In genomic region chr19:15418588-15419412, GRCh38 we compare ENCODE assay signal across 8 cellular contexts. TPM values are rescaled to one million over a fixed set of nuclear protein-coding genes. Genes with fewer than 3 reads are reported as not detected.
A peak's percentile ranks its signal among the peaks of the same experiment; 100 is the strongest.
DNase-seq lines count a peak whose midpoint lies in the region; ATAC-seq and TF ChIP-seq lines count a peak whose summit lies in the region.

Gene AKAP8L, minus strand, starts transcription at chr19:15418988. Its CDS starts 65 bp downstream, at chr19:15418923.

- H3K4me3 Mint-ChIP-seq in activated T-cell treated with anti-CD3 and anti-CD28 coated beads, Interleukin-2, amount 50 U/mL, for 24 hours, result peak within 1 kb of the TSS; percentile 98

- ATAC-seq in GM21717 (IDR thresholded peaks at IDR 0.05; ENCODE audit: unreplicated experiment), result peak; percentile 91

- H3K27ac Mint-ChIP-seq in activated T-cell treated with anti-CD3 and anti-CD28 coated beads, Interleukin-2, amount 50 U/mL, for 24 hours, result peak within 1 kb of the TSS; percentile 99

- in situ Hi-C loops in KBM-7 (cut with MboI; ENCODE audit: low pct_unique_long_range_greater_than_20kb, low sequenced_read_pairs), result no loop called here

- H3K36me3 Mint-ChIP-seq in activated T-cell treated with anti-CD3 and anti-CD28 coated beads, Interleukin-2, amount 50 U/mL, for 24 hours (ENCODE audit: low read depth), result peaks cover 76% of the 10 kb centered on the region

- H3K9me3 Mint-ChIP-seq in activated T-cell treated with anti-CD3 and anti-CD28 coated beads, Interleukin-2, amount 50 U/mL, for 24 hours, result no peaks in the 10 kb centered on the region

- H3K4me1 Mint-ChIP-seq in activated T-cell treated with anti-CD3 and anti-CD28 coated beads, Interleukin-2, amount 50 U/mL, for 24 hours (ENCODE audit: low read depth), result peaks cover 46% of the 10 kb centered on the region

- no peaks in the 10 kb centered on the region for H3K27me3 Mint-ChIP-seq in activated T-cell treated with anti-CD3 and anti-CD28 coated beads, Interleukin-2, amount 50 U/mL, for 24 hours

- DNase-seq in DMS79 (lab: John Stamatoyannopoulos, UW), result peak; percentile 99
- DNase-seq in KBM-7, result peak; percentile 100
- peak; percentile 97 for DNase-seq in activated T-cell treated with anti-CD3 and anti-CD28 coated beads, Interleukin-2, amount 50 U/mL, for 24 hours
- DNase-seq in epithelial cell of proximal tubule (ENCODE audit: low read depth), result peak; percentile 97
- DNase-seq in mucosa of gallbladder (ENCODE audit: low spot score), result peak; percentile 100
- DNase-seq in stimulated activated CD8-positive, alpha-beta memory T cell treated with anti-CD3 and anti-CD28 coated beads, Interleukin-4, amount 100 ng/mL, for 4 hours (ENCODE audit: low read depth in 2 of 2, low spot score in 1 of 2), result peak; percentile 96 to 98

- H3K4me3 ChIP-seq in epithelial cell of proximal tubule (ENCODE audit: low read depth, low read length), result peak within 1 kb of the TSS; percentile 97

- peak; percentile 70 for TF ChIP-seq CTCF in epithelial cell of proximal tubule (conservative IDR thresholded peaks at IDR 0.05; ENCODE audit: low read depth, low read length)

TF ChIP-seq in PFSK-1, 5 proteins besides CTCF, POLR2A, EP300 and RAD21:
- TF ChIP-seq FOXP2 (optimal IDR thresholded peaks at IDR 0.05; ENCODE audit: borderline replicate concordance, extremely low read depth, extremely low read length, insufficient read depth), result peak; percentile 88
- no peak; a peak in 1 of 4 replicates for TF ChIP-seq REST (IDR thresholded peaks at IDR 0.05; ENCODE audit: insufficient read depth in 1 of 2, low read depth in 2 of 2, low read length in 2 of 2)
- TF ChIP-seq TAF1 (IDR thresholded peaks at IDR 0.05; ENCODE audit: borderline replicate concordance, insufficient read depth, low read length), result peak; percentile 1; the same call in 1 of the 2 replicates
- no peak; the same call in none of the 2 replicates for TF ChIP-seq POLR2AphosphoS5 (IDR thresholded peaks at IDR 0.05; ENCODE audit: low read depth, low read length)
- TF ChIP-seq SIN3A (IDR thresholded peaks at IDR 0.05; ENCODE audit: borderline replicate concordance, insufficient read depth, low read length), result no peak

RNA-seq across cellular contexts. Expression of gene AKAP8L, which starts in this region (rescaled TPM):
- polyA plus RNA-seq in PFSK-1 (2012; ENCODE audit: insufficient read length, low read depth), result 110 TPM
- total RNA-seq in epithelial cell of proximal tubule (52.2 and 89.9 TPM in 2 replicates), mucosa of gallbladder (110 TPM)

Comparison
In these comparisons a context has a peak if more than half of its experiments do, and no peak if none do; other contexts are left out.
1. Peak in every context shown above with its lines: DNase-seq, ATAC-seq and H3K4me3 ChIP-seq.